12 cellular contexts compared by ENCODE assay signal in genomic region chr4:139858436-139859225, GRCh38.
A peak's percentile ranks its signal among the peaks of the same experiment; 100 is the strongest.
DNase-seq lines count a peak whose midpoint lies in the region; ATAC-seq and TF ChIP-seq lines count a peak whose summit lies in the region.
"Had no signal": no experiment of that assay in that cellular context is flagged by ENCODE, and none has a peak within 500 bp of the region (broad histone marks: within the 10 kb centered on the region; RNA-seq: fewer than 3 reads in every experiment).

No MANE protein-coding gene starts in this region.

- no peaks in the 10 kb centered on the region for H3K9me3 ChIP-seq in esophagus squamous epithelium

- H3K27ac ChIP-seq in esophagus squamous epithelium = no peak overlapping the region
- H3K27ac ChIP-seq: PC-9 had no signal

- no peaks in the 10 kb centered on the region for H3K27me3 Mint-ChIP-seq in chondrocyte (ENCODE audit: low read depth)

- TF ChIP-seq POLR2A in GM18505 (IDR thresholded peaks at IDR 0.05; ENCODE audit: borderline replicate concordance, extremely low read depth, insufficient read depth, insufficient read length) (no peak), esophagus squamous epithelium (IDR thresholded peaks at IDR 0.05) (no peak)

- no peaks in the 10 kb centered on the region for H3K4me1 Mint-ChIP-seq in chondrocyte (ENCODE audit: low read depth)

- H3K4me3 Mint-ChIP-seq in chondrocyte (ENCODE audit: unreplicated experiment) = no peak overlapping the region
- H3K4me3 Mint-ChIP-seq: IgD-negative memory B cell had no signal

- peaks cover 0 to 22% (median 7%) of the 10 kb centered on the region in 3 donors for H3K4me1 ChIP-seq in esophagus squamous epithelium

- peak; percentile 86 for DNase-seq in epidermal melanocyte (ENCODE audit: insufficient read length, low spot score)
- no peak for DNase-seq in esophagus squamous epithelium (lab: John Stamatoyannopoulos, UW)
- no peak for DNase-seq in DMS114 treated with DMSO at 0.1 percent for 48 hours (lab: John Stamatoyannopoulos, UW; ENCODE audit: unreplicated experiment)
- no peak for DNase-seq in foreskin fibroblast
- no peak for DNase-seq in chondrocyte (ENCODE audit: low spot score)
- DNase-seq: left cardiac atrium, PC-9 had no signal

- no peaks in the 10 kb centered on the region for H3K36me3 Mint-ChIP-seq in chondrocyte (ENCODE audit: low read depth)
- H3K36me3 Mint-ChIP-seq: IgD-negative memory B cell had no signal

- no peak overlapping the region for H3K4me3 ChIP-seq in esophagus squamous epithelium
- no peak overlapping the region for H3K4me3 ChIP-seq in foreskin fibroblast (ENCODE audit: low read depth in 1 of 2, low read length in 2 of 2)
- H3K4me3 ChIP-seq: PC-9, smooth muscle cell had no signal

- no peaks in the 10 kb centered on the region for H3K27me3 ChIP-seq in esophagus squamous epithelium

- no peak overlapping the region for H3K27ac Mint-ChIP-seq in chondrocyte (ENCODE audit: unreplicated experiment)
- H3K27ac Mint-ChIP-seq: IgD-negative memory B cell had no signal

- 74 to 89% methylated on average over 5 of the region's 8 CpGs for WGBS in esophagus squamous epithelium, 2 donors

- TF ChIP-seq CTCF in esophagus squamous epithelium (IDR thresholded peaks at IDR 0.05) (no peak), foreskin fibroblast (IDR thresholded peaks at IDR 0.05; ENCODE audit: low read depth, low read length) (no peak), chondrocyte (IDR thresholded peaks at IDR 0.05) (no peak)

- H3K36me3 ChIP-seq in esophagus squamous epithelium = no peaks in the 10 kb centered on the region

- no peaks in the 10 kb centered on the region for H3K9me3 Mint-ChIP-seq in chondrocyte (ENCODE audit: low read depth)

- intact Hi-C loops in esophagus squamous epithelium (cut with DNase I) = no loop called here

- ATAC-seq in GM18505 (IDR thresholded peaks at IDR 0.05; ENCODE audit: unreplicated experiment) = peak; percentile 94
- ATAC-seq in GM19452 (IDR thresholded peaks at IDR 0.05; ENCODE audit: unreplicated experiment) = peak; percentile 98
- peak; percentile 98 for ATAC-seq in HG03060 (IDR thresholded peaks at IDR 0.05; ENCODE audit: low read depth, unreplicated experiment)
- ATAC-seq: left cardiac atrium had no signal
